ENCODE assay signal across 8 cellular contexts in genomic region chr17:8124350-8125195, GRCh38. TPM values are rescaled to one million over a fixed set of nuclear protein-coding genes. Genes with fewer than 3 reads are reported as not detected.
A peak's percentile ranks its signal among the peaks of the same experiment; 100 is the strongest.
DNase-seq lines count a peak whose midpoint lies in the region; ATAC-seq and TF ChIP-seq lines count a peak whose summit lies in the region.

No MANE protein-coding gene starts in this region.

- no peaks in the 10 kb centered on the region for H3K9me3 ChIP-seq in adipocyte (ENCODE audit: control insufficient read depth, low read length)
- no peaks in the 10 kb centered on the region for H3K9me3 ChIP-seq in lung (ENCODE audit: control insufficient read depth in 2 of 2, insufficient read depth in 1 of 2, low read length in 1 of 2)

- TF ChIP-seq CTCF in lung (IDR thresholded peaks at IDR 0.05; ENCODE audit: control extremely low read depth, extremely low read depth): no peak

- no peaks in the 10 kb centered on the region for H3K36me3 ChIP-seq in adipocyte (ENCODE audit: control insufficient read depth, insufficient read depth, low read length, severe bottlenecking)
- H3K36me3 ChIP-seq in lung (ENCODE audit: control insufficient read depth in 2 of 2, insufficient read depth in 2 of 2, low read length in 2 of 2): no peaks in the 10 kb centered on the region

- no peak overlapping the region for H3K9ac ChIP-seq in adipocyte (ENCODE audit: low read length)

- no peak overlapping the region for H3K27ac ChIP-seq in lung (ENCODE audit: low read depth in 1 of 2, low read length in 1 of 2)

- H3K4me3 ChIP-seq in adipocyte (ENCODE audit: low read length): peak overlapping the region; percentile 78
- H3K4me3 ChIP-seq in lung: peak overlapping the region; percentile 29

- peaks cover 48% of the 10 kb centered on the region for H3K4me1 ChIP-seq in adipocyte (ENCODE audit: control insufficient read depth, insufficient read depth, low read length)
- peaks cover 0 to 36% of the 10 kb centered on the region in 2 donors for H3K4me1 ChIP-seq in lung (ENCODE audit: control insufficient read depth in 2 of 2, insufficient read depth in 2 of 2, low read length in 2 of 2)

- DNase-seq in ELR (ENCODE audit: low read depth) (peak; percentile 54), NCI-H1105 treated with DMSO at 0.1 percent for 48 hours (lab: John Stamatoyannopoulos, UW) (peak; percentile 23), adipocyte (ENCODE audit: low read depth) (peak; percentile 60), lung (ENCODE audit: low spot score) (no peak), NCI-H2196 treated with DMSO at 0.1 percent for 48 hours (lab: John Stamatoyannopoulos, UW; ENCODE audit: unreplicated experiment) (no peak), SKM-1 treated with dmso at 0.1 percent for 144 hours (lab: John Stamatoyannopoulos, UW; ENCODE audit: unreplicated experiment) (no peak), NCI-H510A (lab: John Stamatoyannopoulos, UW) (no peak)

- H3K27me3 ChIP-seq in adipocyte (replicated peaks; ENCODE audit: control insufficient read depth, insufficient read depth, low read length) (peaks cover 10% of the 10 kb centered on the region), lung (ENCODE audit: control insufficient read depth, insufficient read depth) (no peaks in the 10 kb centered on the region)

- WGBS in lung, 2 donors: 2 to 4% methylated on average over 24 of the region's 24 CpGs

- no peak for ATAC-seq in lung (ENCODE audit: insufficient read depth, low FRiP score)
- ATAC-seq in GM19397 (IDR thresholded peaks at IDR 0.05; ENCODE audit: unreplicated experiment): no peak

RNA-seq across cellular contexts. Expression of gene HES7, which starts 0.7 kb away (rescaled TPM):
- under 1 TPM in 1 of 2 donors, not detected in 1; 0.55 TPM for total RNA-seq in lung
- polyA plus RNA-seq in lung: under 1 TPM; 0.22 to 0.28 TPM

RNA-seq across cellular contexts. Expression of gene ALOXE3, which starts 6.3 kb away (rescaled TPM):
- total RNA-seq in lung: under 1 TPM in 1 of 2 donors, not detected in 1; 0.12 TPM
- under 1 TPM; 0.28 to 0.68 TPM for polyA plus RNA-seq in lung

RNA-seq across cellular contexts. Expression of gene PER1, which starts 27.6 kb away (rescaled TPM):
- 100 to 1,000 TPM; 132 to 238 TPM for total RNA-seq in lung
- polyA plus RNA-seq in lung: 100 to 1,000 TPM in 1 of 2 donors, 10 to 100 TPM in 1; 93.5 to 126 TPM

RNA-seq across cellular contexts. Expression of gene ALOX12B, which starts 37.1 kb away (rescaled TPM):
- under 1 TPM; 0.46 to 0.48 TPM for total RNA-seq in lung
- polyA plus RNA-seq in lung: under 1 TPM in 1 of 2 donors, not detected in 1; 0.06 TPM

RNA-seq across cellular contexts. Expression of gene VAMP2, which starts 38.2 kb away (rescaled TPM):
- 10 to 100 TPM; 33.9 to 76.2 TPM for total RNA-seq in lung
- 10 to 100 TPM; 45.4 to 46.2 TPM for polyA plus RNA-seq in lung

Comparison
In these comparisons a context has a peak if more than half of its experiments do, and no peak if none do; other contexts are left out.
1. DNase-seq: peak in ELR (single experiment), NCI-H1105 treated with DMSO at 0.1 percent for 48 hours (single experiment) and adipocyte (single experiment); none in lung (single experiment), NCI-H2196 treated with DMSO at 0.1 percent for 48 hours (single experiment), SKM-1 treated with dmso at 0.1 percent for 144 hours (single experiment) and NCI-H510A (single experiment).